ENCODE assay signal across 20 cellular contexts in the genomic region with DNA sequence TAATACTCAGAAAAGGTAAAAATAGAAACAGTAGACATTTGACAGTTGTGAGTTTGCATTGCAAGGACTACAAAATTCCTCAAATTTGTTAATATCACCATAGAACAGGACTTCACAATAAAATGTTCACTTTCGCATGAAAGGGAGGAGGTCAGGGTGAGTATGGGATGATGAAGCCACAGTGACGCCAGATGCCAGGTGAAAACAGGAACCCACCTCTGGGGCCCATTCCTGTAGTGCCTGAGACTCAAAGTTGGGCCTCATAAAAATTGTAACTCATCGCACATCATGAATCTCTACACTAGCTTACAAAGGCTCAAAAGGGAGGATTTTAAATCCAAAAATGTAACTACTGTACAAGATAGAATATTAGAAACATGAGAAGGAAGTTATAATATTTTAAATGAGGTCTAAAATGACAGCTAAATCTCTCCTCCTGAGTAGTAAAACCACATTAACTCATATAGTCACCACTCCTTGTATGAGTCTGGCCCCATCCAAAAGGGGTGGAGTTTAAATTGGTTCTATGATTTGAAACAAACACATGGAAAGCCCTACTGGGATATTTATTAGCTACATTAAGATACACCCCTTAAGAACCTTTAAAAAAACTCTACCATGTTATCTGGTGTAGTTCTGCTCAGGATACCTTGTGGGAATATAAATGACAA.
"Had no signal": no experiment of that assay in that cellular context is flagged by ENCODE, and none has a peak within 500 bp of the region (broad histone marks: within the 10 kb centered on the region; RNA-seq: fewer than 3 reads in every experiment).

No MANE protein-coding gene starts in this region.

- H3K9ac ChIP-seq: parathyroid adenoma had no signal

- H3K27ac Mint-ChIP-seq: naive thymus-derived CD4-positive, alpha-beta T cell; nephron progenitor cell had no signal

- H3K27ac ChIP-seq: dorsolateral prefrontal cortex, heart right ventricle, parathyroid adenoma, prostate gland, right lobe of liver, spleen, suprapubic skin, thyroid gland had no signal

- H3K79me2 ChIP-seq: parathyroid adenoma had no signal

- ATAC-seq: esophagus mucosa; heart right ventricle; naive thymus-derived CD4-positive, alpha-beta T cell had no signal

- DNase-seq: cortex of kidney; dorsolateral prefrontal cortex; effector CD8-positive, alpha-beta T cell; heart right ventricle; hypothalamus; kidney glomerular epithelial cell; naive thymus-derived CD4-positive, alpha-beta T cell; nephron progenitor cell; retina; right lobe of liver; spleen; stimulated activated CD4-positive, alpha-beta T cell treated with anti-CD3 and anti-CD28 coated beads, Interleukin-4, amount 100 ng/mL, for 24 hours; stimulated activated naive CD4-positive, alpha-beta T cell; thyroid gland; upper lobe of left lung had no signal

- H3K36me3 ChIP-seq: heart right ventricle, prostate gland, right lobe of liver, spleen, suprapubic skin, thyroid gland, upper lobe of left lung, vagina had no signal

- H3K4me3 Mint-ChIP-seq: naive thymus-derived CD4-positive, alpha-beta T cell; nephron progenitor cell had no signal

- H3K4me1 ChIP-seq: prostate gland, spleen had no signal

- H3K4me3 ChIP-seq: dorsolateral prefrontal cortex, heart right ventricle, prostate gland, right lobe of liver, spleen, suprapubic skin, thyroid gland, upper lobe of left lung, vagina had no signal

- H3K9me3 ChIP-seq: prostate gland, right lobe of liver, suprapubic skin, thyroid gland, upper lobe of left lung, vagina had no signal

- H3K4me1 Mint-ChIP-seq: naive thymus-derived CD4-positive, alpha-beta T cell; nephron progenitor cell had no signal

- H3K27me3 ChIP-seq: dorsolateral prefrontal cortex, heart right ventricle, right lobe of liver, spleen, suprapubic skin, thyroid gland, upper lobe of left lung, vagina had no signal

- H2AFZ ChIP-seq: parathyroid adenoma had no signal
